ENCODE assay signal across 14 cellular contexts in the genomic region with DNA sequence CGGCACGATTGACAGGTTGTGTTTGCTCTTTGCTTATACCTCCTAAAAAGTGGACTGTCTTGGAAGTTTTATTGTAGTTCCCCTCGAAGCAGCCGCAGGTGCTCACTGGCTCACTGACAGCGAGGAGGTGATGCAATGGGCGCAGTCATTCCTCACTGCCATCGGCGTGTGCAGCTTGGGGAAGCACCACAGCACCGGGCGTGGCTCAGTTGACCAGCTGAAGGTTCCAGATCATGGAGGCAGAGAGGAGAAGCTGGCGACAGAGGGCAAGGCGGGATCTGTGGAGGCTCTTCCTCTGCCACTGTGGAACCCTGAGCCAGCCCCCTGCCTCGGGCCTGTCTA.
DNase-seq lines count a peak whose midpoint lies in the region; ATAC-seq, FAIRE-seq and TF ChIP-seq lines count a peak whose summit lies in the region.
"Had no signal": no experiment of that assay in that cellular context is flagged by ENCODE, and none has a peak within 500 bp of the region (broad histone marks: within the 10 kb centered on the region; RNA-seq: fewer than 3 reads in every experiment).

No MANE protein-coding gene starts in this region.

- H3K36me3 Mint-ChIP-seq in MCF 10A (ENCODE audit: insufficient read depth, unreplicated experiment) = peaks cover 5% of the 10 kb centered on the region

- CTCF ChIA-PET in MCF 10A (lab: Yijun Ruan, JAX) = interaction anchor here (0.6 kb wide), 1 partner anchor 41 kb away, joined by 3 read pairs; no protein-coding TSS in a partner anchor

- POLR2A ChIA-PET in MCF 10A (lab: Yijun Ruan, JAX) = interaction anchor here (0.7 to 1.4 kb wide), 3 partner anchors 9 to 72 kb away, joined by 3 read pairs; a partner anchor contains a TSS

- intact Hi-C loops in MCF 10A (cut with micrococcal nuclease) (loop anchor here (5.0 to 10.0 kb wide), 2 partner anchors 52 to 344 kb away; no protein-coding TSS in a partner anchor), breast epithelium (cut with DNase I; ENCODE audit: low total_unique reads) (no loop called here)

- H3K27me3 Mint-ChIP-seq in MCF 10A (ENCODE audit: insufficient read depth, unreplicated experiment) = peaks cover 25% of the 10 kb centered on the region

- ATAC-seq in GM18873 (IDR thresholded peaks at IDR 0.05; ENCODE audit: low FRiP score, unreplicated experiment) = no peak
- ATAC-seq: body of pancreas had no signal

- H3K9me3 Mint-ChIP-seq in MCF 10A (ENCODE audit: unreplicated experiment) = no peaks in the 10 kb centered on the region

- H3K9me3 ChIP-seq in breast epithelium (no peaks in the 10 kb centered on the region), right atrium auricular region (no peaks in the 10 kb centered on the region)
- H3K9me3 ChIP-seq: body of pancreas, tibial nerve had no signal

- BruUV-seq in MCF 10A (replicated peaks; lab: Mats Ljungman, UMichigan) = no TSS peak

- no peak overlapping the region for H3K27ac Mint-ChIP-seq in MCF 10A (ENCODE audit: low read depth, unreplicated experiment)
- H3K27ac Mint-ChIP-seq: progenitor cell of endocrine pancreas had no signal

- no peak for FAIRE-seq in frontal cortex (lab: Jason Lieb, UNC)
- FAIRE-seq: islet of Langerhans had no signal

- H3K27me3 ChIP-seq in breast epithelium = no peaks in the 10 kb centered on the region
- H3K27me3 ChIP-seq in right atrium auricular region = no peaks in the 10 kb centered on the region
- H3K27me3 ChIP-seq: body of pancreas, tibial nerve had no signal

- H3K4me3 ChIP-seq in breast epithelium (no peak overlapping the region), right atrium auricular region (no peak overlapping the region)
- H3K4me3 ChIP-seq: body of pancreas, tibial nerve had no signal

- H3K4me3 Mint-ChIP-seq in MCF 10A (ENCODE audit: unreplicated experiment) = no peak overlapping the region

- H3K4me1 ChIP-seq in breast epithelium (peaks cover 9 to 22% of the 10 kb centered on the region in 2 donors), right atrium auricular region (peaks cover 0 to 32% of the 10 kb centered on the region in 2 donors)

- H3K4me1 Mint-ChIP-seq in MCF 10A (ENCODE audit: insufficient read depth, unreplicated experiment) = peaks cover 37% of the 10 kb centered on the region

- TF ChIP-seq CTCF in MCF 10A (IDR thresholded peaks at IDR 0.05; ENCODE audit: unreplicated experiment) (no peak), breast epithelium (IDR thresholded peaks at IDR 0.05) (no peak), right atrium auricular region (IDR thresholded peaks at IDR 0.05) (no peak)

- H3K27ac ChIP-seq in breast epithelium = peak overlapping the region in 1 of 2 donors; percentile 92
- H3K27ac ChIP-seq in right atrium auricular region = no peak overlapping the region
- H3K27ac ChIP-seq: body of pancreas had no signal

- TF ChIP-seq POLR2A in breast epithelium (IDR thresholded peaks at IDR 0.05) = no peak

- no peaks in the 10 kb centered on the region for H3K36me3 ChIP-seq in breast epithelium
- H3K36me3 ChIP-seq in right atrium auricular region = no peaks in the 10 kb centered on the region
- H3K36me3 ChIP-seq: tibial nerve had no signal

- DNase-seq in MCF 10A (ENCODE audit: unreplicated experiment) (peak; percentile 69), breast epithelium (ENCODE audit: low spot score in 2 of 2) (no peak), SHP77 treated with DMSO at 0.1 percent for 48 hours (lab: John Stamatoyannopoulos, UW) (peak; percentile 57), right atrium auricular region (ENCODE audit: low spot score) (peak; percentile 69), frontal cortex (ENCODE audit: low spot score in 2 of 2) (no peak), AG20443 (ENCODE audit: low spot score) (no peak), H4 (ENCODE audit: low spot score) (no peak)
- DNase-seq: activated CD8-positive, alpha-beta memory T cell treated with anti-CD3 and anti-CD28 coated beads, Interleukin-2, amount 50 U/mL, for 48 hours; NCI-H345 had no signal

Comparison
In these comparisons a context has a peak if more than half of its experiments do, and no peak if none do; other contexts are left out.
1. DNase-seq: peak in MCF 10A (single experiment), SHP77 treated with DMSO at 0.1 percent for 48 hours (single experiment) and right atrium auricular region (single experiment); none in breast epithelium (0 of 2), frontal cortex (0 of 2), AG20443 (single experiment) and H4 (single experiment).